Comparison of ENCODE assay signal across 20 cellular contexts in genomic region chr2:128274218-128274617, GRCh38. TPM values are rescaled to one million over a fixed set of nuclear protein-coding genes. Genes with fewer than 3 reads are reported as not detected.
DNase-seq lines count a peak whose midpoint lies in the region; ATAC-seq, FAIRE-seq and TF ChIP-seq lines count a peak whose summit lies in the region.
"Had no signal": no experiment of that assay in that cellular context is flagged by ENCODE, and none has a peak within 500 bp of the region (broad histone marks: within the 10 kb centered on the region; RNA-seq: fewer than 3 reads in every experiment).

No MANE protein-coding gene starts in this region.

- no peaks in the 10 kb centered on the region for H3K9me1 ChIP-seq in K562 (ENCODE audit: control insufficient read depth, insufficient read depth, low read length)

- no peaks in the 10 kb centered on the region for H3K27me3 ChIP-seq in K562 (ENCODE audit: control insufficient read depth in 2 of 2, insufficient read depth in 2 of 2, low read length in 2 of 2)

- TF ChIP-seq CTCF in K562 (IDR thresholded peaks at IDR 0.05 in 2 of 3, conservative IDR thresholded peaks at IDR 0.05 in 1 of 3; ENCODE audit: insufficient read depth in 2 of 3, low read depth in 1 of 3, low read length in 3 of 3): no peak
- TF ChIP-seq CTCF in natural killer cell (IDR thresholded peaks at IDR 0.05): no peak

- peaks cover 15% of the 10 kb centered on the region for H3K36me3 Mint-ChIP-seq in effector memory CD8-positive, alpha-beta T cell (ENCODE audit: insufficient read depth)
- H3K36me3 Mint-ChIP-seq in natural killer cell: peaks cover 6% of the 10 kb centered on the region

- no peak for TF ChIP-seq RAD21 in K562 (CRISPR knock-in tag; conservative IDR thresholded peaks at IDR 0.05 in 1 of 2, IDR thresholded peaks at IDR 0.05 in 1 of 2)

- H3K27ac Mint-ChIP-seq in effector memory CD8-positive, alpha-beta T cell: peak overlapping the region; percentile 96 to 99
- H3K27ac Mint-ChIP-seq in natural killer cell: peak overlapping the region; percentile 87 to 88
- H3K27ac Mint-ChIP-seq: CD4-positive, alpha-beta T cell; H9; IgD-negative memory B cell had no signal

- H3K4me1 Mint-ChIP-seq in effector memory CD8-positive, alpha-beta T cell (ENCODE audit: low read depth in 2 of 2): peaks cover 14 to 15% of the 10 kb centered on the region in 2 donors
- H3K4me1 Mint-ChIP-seq in natural killer cell: peaks cover 37 to 73% of the 10 kb centered on the region in 2 donors
- H3K4me1 Mint-ChIP-seq: IgD-negative memory B cell had no signal

- intact Hi-C loops in K562 (cut with micrococcal nuclease) (no loop called here), natural killer cell (cut with micrococcal nuclease) (loop anchor here (5.0 kb wide), 1 partner anchor 43 kb away; the partner anchor contains the start of gene HS6ST1), posterior vena cava (cut with DNase I) (no loop called here)

- H3K27me3 Mint-ChIP-seq in effector memory CD8-positive, alpha-beta T cell: no peaks in the 10 kb centered on the region
- no peaks in the 10 kb centered on the region for H3K27me3 Mint-ChIP-seq in natural killer cell (ENCODE audit: low read depth in 2 of 2)
- H3K27me3 Mint-ChIP-seq: CD4-positive, alpha-beta T cell; IgD-negative memory B cell had no signal

- in situ Hi-C loops in K562 (cut with MboI): no loop called here

- WGBS in K562 (ENCODE audit: insufficient coverage, low coverage, missing lambda C conversion rate): 66% methylated on average over 6 of the region's 6 CpGs

- BruUV-seq in K562 (replicated peaks; lab: Mats Ljungman, UMichigan): no TSS peak

- H3K4me3 Mint-ChIP-seq in effector memory CD8-positive, alpha-beta T cell: peak overlapping the region; percentile 80 to 92
- peak overlapping the region; percentile 87 for H3K4me3 Mint-ChIP-seq in natural killer cell
- H3K4me3 Mint-ChIP-seq: CD4-positive, alpha-beta T cell; H9 had no signal

- no peak overlapping the region for H3K9ac ChIP-seq in K562 (ENCODE audit: insufficient read depth in 1 of 2, low read depth in 2 of 2, low read length in 2 of 2)

- peaks cover 3% of the 10 kb centered on the region; the same call in 1 of the 2 replicates for H4K20me1 ChIP-seq in K562 (replicated peaks; ENCODE audit: control insufficient read depth, insufficient read depth, low read length)

- CTCF ChIA-PET in K562 (lab: Yijun Ruan, JAX; ENCODE audit: low intra/inter-chr PET ratio): no interaction called here

- no peaks in the 10 kb centered on the region for H3K9me3 ChIP-seq in K562 (replicated peaks; ENCODE audit: control insufficient read depth, insufficient read depth, low read depth, low read length)

- H3K9me3 Mint-ChIP-seq in effector memory CD8-positive, alpha-beta T cell: no peaks in the 10 kb centered on the region
- no peaks in the 10 kb centered on the region for H3K9me3 Mint-ChIP-seq in natural killer cell
- H3K9me3 Mint-ChIP-seq: CD4-positive, alpha-beta T cell had no signal

- DNase-seq in K562 (ENCODE audit: extremely low read depth in 1 of 4, low spot score in 3 of 4) (no peak), natural killer cell (no peak), posterior vena cava (ENCODE audit: low spot score) (peak; percentile 38), COR-L47 (lab: John Stamatoyannopoulos, UW) (no peak), HTR-8/SVneo (ENCODE audit: insufficient read length, low spot score) (no peak)
- no peak for DNase-seq in effector memory CD8-positive, alpha-beta T cell
- DNase-seq: AML-193, Calu3, DND-41, EL, KG1 had no signal

- H3K4me2 ChIP-seq in K562 (ENCODE audit: insufficient read depth, low read length): no peak overlapping the region
- H3K4me2 ChIP-seq: A549 had no signal

- H2AFZ ChIP-seq in K562 (ENCODE audit: low read depth, low read length): no peak overlapping the region

- H3K36me3 ChIP-seq in K562 (ENCODE audit: control insufficient read depth, insufficient read depth, low read length): no peaks in the 10 kb centered on the region

- TF ChIP-seq EP300 in K562 (IDR thresholded peaks at IDR 0.05; ENCODE audit: low read length): no peak

- no peak for TF ChIP-seq POLR2A in K562 (conservative IDR thresholded peaks at IDR 0.05)

- H3K27ac ChIP-seq in K562 (ENCODE audit: extremely low read depth, low read depth, low read length): no peak overlapping the region
- H3K27ac ChIP-seq: A549, C4-2B, HL-60 had no signal

- POLR2A ChIA-PET in K562 (lab: Yijun Ruan, JAX): interaction anchor here (1.0 kb wide), 1 partner anchor 16 kb away, joined by 3 read pairs; no protein-coding TSS in a partner anchor

- no peaks in the 10 kb centered on the region for H3K79me2 ChIP-seq in K562 (ENCODE audit: control insufficient read depth, insufficient read depth, low read length)

- no peak for ATAC-seq in K562
- ATAC-seq in effector memory CD8-positive, alpha-beta T cell (replicated peaks): no peak
- no peak for ATAC-seq in natural killer cell
- ATAC-seq in GM21723 (IDR thresholded peaks at IDR 0.05; ENCODE audit: unreplicated experiment): no peak
- ATAC-seq: A549, GM12878 had no signal

- no peak overlapping the region for H3K4me3 ChIP-seq in K562
- H3K4me3 ChIP-seq: A549, GM12878 had no signal

- FAIRE-seq in K562 (lab: Jason Lieb, UNC) (no peak), HTR-8/SVneo (lab: Jason Lieb, UNC) (no peak)
- FAIRE-seq: A549, GM12878, H1 had no signal

- peaks cover 0 to 14% of the 10 kb centered on the region in 2 experiments; a peak in 2 of 5 replicates for H3K4me1 ChIP-seq in K562 (replicated peaks in 1 of 2; ENCODE audit: control insufficient read depth in 2 of 2, insufficient read depth in 2 of 2, low read length in 2 of 2)
- H3K4me1 ChIP-seq: A549 had no signal

TF ChIP-seq in K562, 482 proteins besides CTCF, POLR2A, EP300 and RAD21:
- TF ChIP-seq ZFP1 (CRISPR knock-in tag; IDR thresholded peaks at IDR 0.05) (peak; percentile 66), MED1 (CRISPR knock-in tag; IDR thresholded peaks at IDR 0.05; ENCODE audit: borderline replicate concordance) (no peak)

RNA-seq across cellular contexts. Expression of gene HS6ST1, which starts 44.5 kb away (rescaled TPM):
- 7.0 and 16.3 TPM in 2 replicates for total RNA-seq in K562 (2011; cell fraction: chromatin; rRNA removed; ENCODE audit: low replicate concordance)
- total RNA-seq in K562 (2011; cell fraction: nucleolus; rRNA removed): 9.8 and 10.7 TPM in 2 replicates
- 6.6 and 7.6 TPM in 2 replicates for total RNA-seq in K562 (2011; cell fraction: nucleoplasm; rRNA removed)
- 5.9 and 12.1 TPM in 2 replicates for total RNA-seq in K562 (2014; rRNA removed)
- 1.6 and 2.0 TPM in 2 replicates for total RNA-seq in K562 (2014; rRNA removed; fragmentation: Illumina TruSeq; extraction: Trizol)
- 6.7 and 7.1 TPM in 2 replicates for total RNA-seq in K562 (2015; rRNA removed; fragmentation: Illumina TruSeq; extraction: Trizol)
- 7.3 and 7.4 TPM in 2 replicates for total RNA-seq in K562 (2021)
- 1.6 and 1.8 TPM in 2 replicates for polyA plus RNA-seq in K562 (2011; rRNA removed)
- polyA plus RNA-seq in K562 (2011; cell fraction: cytosol; rRNA removed): 2.4 and 6.4 TPM in 2 replicates
- 1.7 and 4.2 TPM in 2 replicates for polyA plus RNA-seq in K562 (2011; cell fraction: nucleus; rRNA removed)
- polyA plus RNA-seq in K562 (2012): 7.4 and 9.3 TPM in 2 replicates
- 3.8 and 4.2 TPM in 2 replicates for polyA plus RNA-seq in K562 (2014; fragmentation: Illumina TruSeq; extraction: Trizol)
- under 1 TPM; 0.06 to 0.08 TPM for polyA plus RNA-seq in K562 (2014; fragmentation: Nextera tagmentation; extraction: Ambion mirVana)
- 4.0 and 4.5 TPM in 2 replicates for polyA plus RNA-seq in K562 (2014; rRNA removed)
- 1.8 and 3.2 TPM in 2 replicates for polyA minus RNA-seq in K562 (2011; rRNA and poly(A)+ RNA removed)
- polyA minus RNA-seq in K562 (2011; cell fraction: cytosol; rRNA and poly(A)+ RNA removed): 4.0 and 4.2 TPM in 2 replicates
- 7.3 and 11.7 TPM in 2 replicates for polyA minus RNA-seq in K562 (2011; cell fraction: nucleus; rRNA and poly(A)+ RNA removed)
- 10 to 100 TPM; 18.9 to 35.9 (median 28.8) TPM for total RNA-seq in natural killer cell
- 10 to 100 TPM; 16.9 to 22.4 TPM for total RNA-seq in posterior vena cava
